8 cellular contexts compared by ENCODE assay signal in genomic region chr7:80681272-80681885, GRCh38. TPM values are rescaled to one million over a fixed set of nuclear protein-coding genes. Genes with fewer than 3 reads are reported as not detected.
DNase-seq lines count a peak whose midpoint lies in the region; ATAC-seq and TF ChIP-seq lines count a peak whose summit lies in the region.

No MANE protein-coding gene starts in this region.

- H3K27me3 ChIP-seq in DND-41 (ENCODE audit: insufficient read depth, low read length, poor library complexity) (no peaks in the 10 kb centered on the region), esophagus squamous epithelium (no peaks in the 10 kb centered on the region), smooth muscle cell (ENCODE audit: low read depth) (no peaks in the 10 kb centered on the region), stomach (no peaks in the 10 kb centered on the region)

- H2AFZ ChIP-seq in DND-41 (ENCODE audit: low read depth, low read length) (no peak overlapping the region), smooth muscle cell (ENCODE audit: low read depth) (peak overlapping the region; percentile 24)

- no peak for DNase-seq in DND-41
- DNase-seq in HCEC 1CT: peak; percentile 50
- peak; percentile 8 for DNase-seq in NCI-H82 treated with DMSO at 0.1 percent for 48 hours (lab: John Stamatoyannopoulos, UW; ENCODE audit: unreplicated experiment)
- no peak for DNase-seq in esophagus squamous epithelium (lab: John Stamatoyannopoulos, UW)
- DNase-seq in smooth muscle cell (lab: John Stamatoyannopoulos, UW; ENCODE audit: unreplicated experiment): no peak
- DNase-seq in stomach: no peak

- no peak for TF ChIP-seq POLR2A in esophagus squamous epithelium (IDR thresholded peaks at IDR 0.05)
- TF ChIP-seq POLR2A in stomach (IDR thresholded peaks at IDR 0.05): no peak

- H3K27ac ChIP-seq in DND-41 (ENCODE audit: low read length) (no peak overlapping the region), esophagus squamous epithelium (no peak overlapping the region), smooth muscle cell (ENCODE audit: low read depth) (no peak overlapping the region), stomach (no peak overlapping the region)

- H3K4me1 ChIP-seq in DND-41 (ENCODE audit: insufficient read depth, low read length) (no peaks in the 10 kb centered on the region), esophagus squamous epithelium (no peaks in the 10 kb centered on the region), smooth muscle cell (ENCODE audit: low read depth) (no peaks in the 10 kb centered on the region), stomach (no peaks in the 10 kb centered on the region)

- H3K4me2 ChIP-seq in DND-41 (ENCODE audit: insufficient read depth, low read length): no peak overlapping the region
- no peak overlapping the region for H3K4me2 ChIP-seq in smooth muscle cell

- H3K79me2 ChIP-seq in DND-41 (ENCODE audit: insufficient read depth, low read length) (no peaks in the 10 kb centered on the region), smooth muscle cell (ENCODE audit: low read depth) (no peaks in the 10 kb centered on the region)

- no peaks in the 10 kb centered on the region for H3K9me3 ChIP-seq in DND-41 (ENCODE audit: insufficient read depth, low read length, severe bottlenecking)
- no peaks in the 10 kb centered on the region for H3K9me3 ChIP-seq in esophagus squamous epithelium
- no peaks in the 10 kb centered on the region for H3K9me3 ChIP-seq in smooth muscle cell (replicated peaks; ENCODE audit: low read depth)
- no peaks in the 10 kb centered on the region for H3K9me3 ChIP-seq in stomach

- TF ChIP-seq CTCF in DND-41 (IDR thresholded peaks at IDR 0.05; ENCODE audit: borderline replicate concordance, extremely low read depth, low read length, poor library complexity, severe bottlenecking): peak; percentile 47
- TF ChIP-seq CTCF in esophagus squamous epithelium (IDR thresholded peaks at IDR 0.05): peak in 5 of 6 experiments; percentile 12 to 54 (median 18)
- TF ChIP-seq CTCF in smooth muscle cell (IDR thresholded peaks at IDR 0.05; ENCODE audit: borderline replicate concordance, insufficient read depth, poor library complexity, severe bottlenecking): peak; percentile 52
- peak in 2 of 7 experiments; percentile 26 to 29 for TF ChIP-seq CTCF in stomach (IDR thresholded peaks at IDR 0.05)

- ATAC-seq in DND-41 (ENCODE audit: insufficient read depth, low read depth) (peak; percentile 67), HG03095 (IDR thresholded peaks at IDR 0.05; ENCODE audit: unreplicated experiment) (no peak), HG03025 (IDR thresholded peaks at IDR 0.05; ENCODE audit: low FRiP score, unreplicated experiment) (no peak)

- intact Hi-C loops in esophagus squamous epithelium (cut with DNase I): no loop called here
- intact Hi-C loops in stomach (cut with DNase I; ENCODE audit: low total_unique reads): no loop called here

- TF ChIP-seq EP300 in stomach (IDR thresholded peaks at IDR 0.05): no peak

- H4K20me1 ChIP-seq in DND-41 (ENCODE audit: insufficient read depth, low read length) (no peaks in the 10 kb centered on the region), smooth muscle cell (ENCODE audit: low read depth) (no peaks in the 10 kb centered on the region)

- H3K9ac ChIP-seq in DND-41 (ENCODE audit: low read depth, low read length) (no peak overlapping the region), smooth muscle cell (ENCODE audit: low read depth) (no peak overlapping the region)

- H3K4me3 ChIP-seq in DND-41 (ENCODE audit: low read depth in 1 of 2, low read length in 2 of 2) (no peak overlapping the region), esophagus squamous epithelium (no peak overlapping the region), smooth muscle cell (no peak overlapping the region), stomach (no peak overlapping the region)

- no peaks in the 10 kb centered on the region for H3K36me3 ChIP-seq in DND-41 (ENCODE audit: insufficient read depth, low read length)
- H3K36me3 ChIP-seq in esophagus squamous epithelium: no peaks in the 10 kb centered on the region
- H3K36me3 ChIP-seq in smooth muscle cell (ENCODE audit: low read depth): no peaks in the 10 kb centered on the region
- no peaks in the 10 kb centered on the region for H3K36me3 ChIP-seq in stomach

- H3F3A ChIP-seq in smooth muscle cell (ENCODE audit: low read depth): no peaks in the 10 kb centered on the region

RNA-seq across cellular contexts. Expression of gene CD36, which starts 42.9 kb away (rescaled TPM):
- total RNA-seq in esophagus squamous epithelium (10 to 100 TPM in 2 of 4 donors, 1 to 10 TPM in 2; 1.2 to 85.5 (median 11.0) TPM), smooth muscle cell (1.7 and 2.8 TPM in 2 replicates), stomach (100 to 1,000 TPM in 1 of 5 donors, 10 to 100 TPM in 4; 23.3 to 346 (median 48.7) TPM)
- polyA plus RNA-seq in smooth muscle cell (0.44 and 0.64 TPM in 2 replicates), stomach (10 to 100 TPM in 2 of 3 donors, 1 to 10 TPM in 1; 5.5 to 28.6 (median 11.3) TPM)

Comparison
In these comparisons a context has a peak if more than half of its experiments do, and no peak if none do; other contexts are left out.
1. DNase-seq: peak in HCEC 1CT (single experiment) and NCI-H82 treated with DMSO at 0.1 percent for 48 hours (single experiment); none in DND-41 (single experiment), esophagus squamous epithelium (single experiment), smooth muscle cell (single experiment) and stomach (single experiment).